In the genomic region with DNA sequence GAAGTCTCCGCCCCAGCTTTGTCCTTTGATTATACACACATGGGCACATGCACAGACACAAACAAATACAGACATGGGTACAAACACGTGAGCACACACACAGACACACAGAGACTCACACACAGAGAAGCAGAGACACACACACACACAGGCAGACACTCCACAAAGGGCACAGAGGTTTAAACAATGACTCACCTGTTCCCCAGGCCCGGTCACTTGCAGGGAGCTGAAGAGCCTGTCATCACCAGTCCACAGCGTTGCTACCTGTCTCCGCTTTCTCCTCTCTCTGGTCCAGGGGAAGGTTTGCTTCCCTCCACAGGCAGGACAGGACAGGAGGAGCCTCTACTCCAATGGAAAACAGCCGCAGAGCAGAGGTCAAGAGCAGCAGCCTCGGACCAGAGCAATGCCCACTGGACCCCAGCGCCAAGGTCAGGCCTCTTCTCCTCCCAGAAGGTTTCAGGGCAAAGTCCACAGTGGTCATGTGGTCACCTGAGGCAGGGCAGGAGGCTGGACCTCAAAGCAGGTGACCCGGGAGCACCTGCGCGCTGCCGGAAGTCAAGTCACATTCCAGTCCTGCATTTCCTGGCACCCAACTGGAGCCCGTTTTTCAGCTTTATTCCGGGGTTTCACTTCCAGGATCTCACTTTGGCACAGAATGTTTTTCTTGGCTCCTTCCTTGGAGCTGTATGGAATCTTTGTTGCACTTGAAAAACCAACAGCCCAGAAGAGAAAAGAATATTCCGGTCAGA, we compare ENCODE assay signal across 11 cellular contexts. TPM values are rescaled to one million over a fixed set of nuclear protein-coding genes. Genes with fewer than 3 reads are reported as not detected.
DNase-seq lines count a peak whose midpoint lies in the region; ATAC-seq, FAIRE-seq and TF ChIP-seq lines count a peak whose summit lies in the region.
"Had no signal": no experiment of that assay in that cellular context is flagged by ENCODE, and none has a peak within 500 bp of the region (broad histone marks: within the 10 kb centered on the region; RNA-seq: fewer than 3 reads in every experiment).

Gene RAB17 (minus strand): TSS at position 463 of the 749 bp plus-strand sequence. CDS start 4,580 bp downstream, outside the sequence.

- no peak within 1 kb of the TSS for H3K27ac Mint-ChIP-seq in activated CD8-positive, alpha-beta memory T cell treated with anti-CD3 and anti-CD28 coated beads, Interleukin-2, amount 10 ng/mL, durations not matched to agents 7 days and 5 days

- no peaks in the 10 kb centered on the region for H3K79me2 ChIP-seq in K562 (ENCODE audit: control insufficient read depth, insufficient read depth, low read length)

- H3K9me3 ChIP-seq in K562 (replicated peaks; ENCODE audit: control insufficient read depth, insufficient read depth, low read depth, low read length), result no peaks in the 10 kb centered on the region
- H3K9me3 ChIP-seq: neutrophil had no signal

- no peak within 1 kb of the TSS for H3K9ac ChIP-seq in K562 (ENCODE audit: insufficient read depth in 1 of 2, low read depth in 2 of 2, low read length in 2 of 2)

- intact Hi-C loops in Right ventricle myocardium superior (cut with DNase I), result no loop called here
- intact Hi-C loops in cardiac septum (cut with DNase I), result no loop called here
- intact Hi-C loops in K562 (cut with micrococcal nuclease), result no loop called here

- H3K4me2 ChIP-seq in K562 (ENCODE audit: insufficient read depth, low read length), result no peak within 1 kb of the TSS

- no peaks in the 10 kb centered on the region for H3K36me3 Mint-ChIP-seq in activated CD8-positive, alpha-beta memory T cell treated with anti-CD3 and anti-CD28 coated beads, Interleukin-2, amount 10 ng/mL, durations not matched to agents 7 days and 5 days

- BruUV-seq in K562 (replicated peaks; lab: Mats Ljungman, UMichigan), result no TSS peak

- no peak for TF ChIP-seq CTCF in K562 (IDR thresholded peaks at IDR 0.05 in 2 of 3, conservative IDR thresholded peaks at IDR 0.05 in 1 of 3; ENCODE audit: insufficient read depth in 2 of 3, low read depth in 1 of 3, low read length in 3 of 3)
- no peak for TF ChIP-seq CTCF in GM10266 (IDR thresholded peaks at IDR 0.05; ENCODE audit: control insufficient read depth, insufficient read depth, low read depth, missing control alignments)
- TF ChIP-seq CTCF in GM13977 (IDR thresholded peaks at IDR 0.05; ENCODE audit: extremely low read depth, insufficient read depth, missing control alignments), result no peak

- peaks cover 13 to 61% of the 10 kb centered on the region in 2 experiments; a peak in 3 of 5 replicates for H3K27me3 ChIP-seq in K562 (ENCODE audit: control insufficient read depth in 2 of 2, insufficient read depth in 2 of 2, low read length in 2 of 2)

- H3K4me3 Mint-ChIP-seq in activated CD8-positive, alpha-beta memory T cell treated with anti-CD3 and anti-CD28 coated beads, Interleukin-2, amount 10 ng/mL, durations not matched to agents 7 days and 5 days, result no peak within 1 kb of the TSS

- DNase-seq in Right ventricle myocardium superior, result no peak
- no peak for DNase-seq in cardiac septum (ENCODE audit: low spot score)
- no peak for DNase-seq in K562 (ENCODE audit: extremely low read depth in 1 of 4, low spot score in 3 of 4)
- peak; percentile 96 for DNase-seq in left lobe of liver (ENCODE audit: low spot score)
- DNase-seq in GF-D8 (lab: John Stamatoyannopoulos, UW), result no peak
- no peak for DNase-seq in GM10266 (ENCODE audit: extremely low spot score)
- DNase-seq in GM13977 (ENCODE audit: low spot score), result no peak
- no peak for DNase-seq in activated CD8-positive, alpha-beta memory T cell treated with anti-CD3 and anti-CD28 coated beads, Interleukin-2, amount 10 ng/mL, durations not matched to agents 7 days and 5 days
- DNase-seq: activated T-cell treated with anti-CD3 and anti-CD28 coated beads, Interleukin-2, amount 50 U/mL, for 48 hours had no signal

- WGBS in K562 (ENCODE audit: insufficient coverage, low coverage, missing lambda C conversion rate), result 15% methylated on average over 10 of the region's 15 CpGs

- in situ Hi-C loops in K562 (cut with MboI) (no loop called here), GM13977 (cut with MboI; ENCODE audit: low pct_unique_long_range_greater_than_20kb, low sequenced_read_pairs, unreplicated experiment) (no loop called here)

- no peaks in the 10 kb centered on the region; a peak in 1 of 5 replicates for H3K4me1 ChIP-seq in K562 (replicated peaks in 1 of 2; ENCODE audit: control insufficient read depth in 2 of 2, insufficient read depth in 2 of 2, low read length in 2 of 2)

- no peak for TF ChIP-seq POLR2A in K562 (conservative IDR thresholded peaks at IDR 0.05)

- H2AFZ ChIP-seq in K562 (ENCODE audit: low read depth, low read length), result 0 out of 2 replicates have a peak within 1 kb of the TSS, but pooled peaks have one; percentile 9

- peaks cover 25% of the 10 kb centered on the region for H3K27me3 Mint-ChIP-seq in activated CD8-positive, alpha-beta memory T cell treated with anti-CD3 and anti-CD28 coated beads, Interleukin-2, amount 10 ng/mL, durations not matched to agents 7 days and 5 days

- H3K9me1 ChIP-seq in K562 (ENCODE audit: control insufficient read depth, insufficient read depth, low read length), result no peaks in the 10 kb centered on the region

- CTCF ChIA-PET in K562 (lab: Yijun Ruan, JAX; ENCODE audit: low intra/inter-chr PET ratio), result no interaction called here
- CTCF ChIA-PET in activated CD8-positive, alpha-beta memory T cell treated with anti-CD3 and anti-CD28 coated beads, Interleukin-2, amount 10 ng/mL, durations not matched to agents 7 days and 5 days (lab: Charles Lee), result interaction anchor here (0.7 kb wide), 1 partner anchor 581 kb away, joined by 3 read pairs; no protein-coding TSS in a partner anchor

- FAIRE-seq in K562 (lab: Jason Lieb, UNC), result no peak
- FAIRE-seq: G401.6 had no signal

- POLR2A ChIA-PET in K562 (lab: Yijun Ruan, JAX), result interaction anchor here (1.0 kb wide), 1 partner anchor 10 kb away, joined by 3 read pairs; no protein-coding TSS in a partner anchor

- ATAC-seq in Right ventricle myocardium superior (ENCODE audit: poor library complexity) (peak; percentile 14), K562 (no peak), left lobe of liver (peak; percentile 62)
- ATAC-seq in activated CD8-positive, alpha-beta memory T cell treated with anti-CD3 and anti-CD28 coated beads, Interleukin-2, amount 10 ng/mL, durations not matched to agents 7 days and 5 days, result no peak

- no peaks in the 10 kb centered on the region for H3K9me3 Mint-ChIP-seq in activated CD8-positive, alpha-beta memory T cell treated with anti-CD3 and anti-CD28 coated beads, Interleukin-2, amount 10 ng/mL, durations not matched to agents 7 days and 5 days (ENCODE audit: low read depth)

- H4K20me1 ChIP-seq in K562 (replicated peaks; ENCODE audit: control insufficient read depth, insufficient read depth, low read length), result peaks cover 6% of the 10 kb centered on the region; the same call in 1 of the 2 replicates

- no peak within 1 kb of the TSS for H3K4me3 ChIP-seq in K562

- H3K36me3 ChIP-seq in K562 (ENCODE audit: control insufficient read depth, insufficient read depth, low read length), result no peaks in the 10 kb centered on the region
- H3K36me3 ChIP-seq: neutrophil had no signal

- TF ChIP-seq RAD21 in K562 (CRISPR knock-in tag; conservative IDR thresholded peaks at IDR 0.05 in 1 of 2, IDR thresholded peaks at IDR 0.05 in 1 of 2), result no peak

- peaks cover 11% of the 10 kb centered on the region for H3K4me1 Mint-ChIP-seq in activated CD8-positive, alpha-beta memory T cell treated with anti-CD3 and anti-CD28 coated beads, Interleukin-2, amount 10 ng/mL, durations not matched to agents 7 days and 5 days

- TF ChIP-seq EP300 in K562 (IDR thresholded peaks at IDR 0.05; ENCODE audit: low read length), result no peak

- H3K27ac ChIP-seq in K562 (ENCODE audit: extremely low read depth, low read depth, low read length), result no peak within 1 kb of the TSS
- H3K27ac ChIP-seq: neutrophil had no signal

TF ChIP-seq in K562, 482 proteins besides CTCF, POLR2A, EP300 and RAD21:
- TF ChIP-seq ZNF583 (CRISPR knock-in tag; IDR thresholded peaks at IDR 0.05) (no peak), BCL6 (CRISPR knock-in tag; IDR thresholded peaks at IDR 0.05) (no peak), HNRNPUL1 (IDR thresholded peaks at IDR 0.05; ENCODE audit: low read length) (no peak), ZNF668 (CRISPR knock-in tag; IDR thresholded peaks at IDR 0.05) (no peak), POLR2H (tag; IDR thresholded peaks at IDR 0.05; ENCODE audit: low read depth) (no peak), ZNF175 (CRISPR knock-in tag; IDR thresholded peaks at IDR 0.05; ENCODE audit: low read depth) (no peak), NR1H2 (CRISPR knock-in tag; IDR thresholded peaks at IDR 0.05) (no peak), NUFIP1 (IDR thresholded peaks at IDR 0.05; ENCODE audit: partially characterized antibody) (no peak), HLTF (IDR thresholded peaks at IDR 0.05) (no peak), PTTG1 (tag; IDR thresholded peaks at IDR 0.05; ENCODE audit: low read depth) (no peak)

RNA-seq across cellular contexts. Expression of gene RAB17, which starts in this region (rescaled TPM):
- total RNA-seq in Right ventricle myocardium superior, result 4.1 TPM
- total RNA-seq in cardiac septum, result 3.5 TPM
- total RNA-seq in K562 (2011; cell fraction: chromatin; rRNA removed; ENCODE audit: low replicate concordance), result 0.09 TPM in 1 of 2 replicates, not detected in the other
- not detected in 2 replicates for total RNA-seq in K562 (2011; cell fraction: nucleolus; rRNA removed)
- total RNA-seq in K562 (2011; cell fraction: nucleoplasm; rRNA removed), result not detected in 2 replicates
- not detected in 2 replicates for total RNA-seq in K562 (2014; rRNA removed)
- total RNA-seq in K562 (2014; rRNA removed; fragmentation: Illumina TruSeq; extraction: Trizol), result not detected in 2 replicates
- total RNA-seq in K562 (2015; rRNA removed; fragmentation: Illumina TruSeq; extraction: Trizol), result not detected in 2 replicates
- 0.13 and 0.16 TPM in 2 replicates for total RNA-seq in K562 (2021)
- polyA plus RNA-seq in K562 (2011; rRNA removed), result not detected in 2 replicates
- not detected in 2 replicates for polyA plus RNA-seq in K562 (2011; cell fraction: cytosol; rRNA removed)
- not detected in 2 replicates for polyA plus RNA-seq in K562 (2011; cell fraction: nucleus; rRNA removed)
- polyA plus RNA-seq in K562 (2012), result not detected in 2 replicates
- not detected in 2 replicates for polyA plus RNA-seq in K562 (2014; fragmentation: Illumina TruSeq; extraction: Trizol)
- not detected for polyA plus RNA-seq in K562 (2014; fragmentation: Nextera tagmentation; extraction: Ambion mirVana)
- polyA plus RNA-seq in K562 (2014; rRNA removed), result not detected in 2 replicates
- not detected in 2 replicates for polyA minus RNA-seq in K562 (2011; rRNA and poly(A)+ RNA removed)
- not detected in 2 replicates for polyA minus RNA-seq in K562 (2011; cell fraction: cytosol; rRNA and poly(A)+ RNA removed)
- not detected in 2 replicates for polyA minus RNA-seq in K562 (2011; cell fraction: nucleus; rRNA and poly(A)+ RNA removed)
- total RNA-seq in left lobe of liver, result 88.5 TPM
- total RNA-seq in activated CD8-positive, alpha-beta memory T cell treated with anti-CD3 and anti-CD28 coated beads, Interleukin-2, amount 10 ng/mL, durations not matched to agents 7 days and 5 days, result not detected

Comparison
In these comparisons a context has a peak if more than half of its experiments do, and no peak if none do; other contexts are left out.
1. RNA of gene RAB17 (total RNA-seq): 88.5 TPM in left lobe of liver (single experiment); 4.1 TPM in Right ventricle myocardium superior (single experiment), 3.5 TPM in cardiac septum (single experiment), 0.09 to 0.16 TPM in K562 and not detected in activated CD8-positive, alpha-beta memory T cell treated with anti-CD3 and anti-CD28 coated beads, Interleukin-2, amount 10 ng/mL, durations not matched to agents 7 days and 5 days; every median in the first group is over 10 times any median in the second.
2. ATAC-seq: peak in Right ventricle myocardium superior (single experiment) and left lobe of liver (single experiment); none in K562 (single experiment) and activated CD8-positive, alpha-beta memory T cell treated with anti-CD3 and anti-CD28 coated beads, Interleukin-2, amount 10 ng/mL, durations not matched to agents 7 days and 5 days (single experiment).